In genomic region chr6:62283828-62284411, GRCh38 we compare ENCODE assay signal across 8 cellular contexts. TPM values are rescaled to one million over a fixed set of nuclear protein-coding genes. Genes with fewer than 3 reads are reported as not detected.
DNase-seq lines count a peak whose midpoint lies in the region; ATAC-seq, FAIRE-seq and TF ChIP-seq lines count a peak whose summit lies in the region.

No MANE protein-coding gene starts in this region.

- H3K27me3 ChIP-seq in Karpas-422 (ENCODE audit: low read length) (no peaks in the 10 kb centered on the region), adrenal gland (no peaks in the 10 kb centered on the region), right lobe of liver (no peaks in the 10 kb centered on the region)

- peak; percentile 31 to 44 (median 34) for ATAC-seq in right lobe of liver
- ATAC-seq in HG02759 (IDR thresholded peaks at IDR 0.05; ENCODE audit: unreplicated experiment), result no peak
- no peak for ATAC-seq in GM19452 (IDR thresholded peaks at IDR 0.05; ENCODE audit: unreplicated experiment)
- ATAC-seq in HG03378 (IDR thresholded peaks at IDR 0.05; ENCODE audit: unreplicated experiment), result no peak

- peak overlapping the region; percentile 98 for H3K4me3 ChIP-seq in Karpas-422 (ENCODE audit: low read length)
- no peak overlapping the region for H3K4me3 ChIP-seq in adrenal gland
- no peak overlapping the region for H3K4me3 ChIP-seq in right lobe of liver

- peaks cover 70% of the 10 kb centered on the region for H3K79me2 ChIP-seq in Karpas-422 (ENCODE audit: low read length)

- H3K36me3 ChIP-seq in Karpas-422 (ENCODE audit: insufficient read depth, low read length) (peaks cover 32% of the 10 kb centered on the region), adrenal gland (replicated peaks in 1 of 2) (no peaks in the 10 kb centered on the region), right lobe of liver (no peaks in the 10 kb centered on the region)

- H3K9me3 ChIP-seq in Karpas-422 (ENCODE audit: low read length), result no peaks in the 10 kb centered on the region
- H3K9me3 ChIP-seq in adrenal gland (replicated peaks in 1 of 3), result no peaks in the 10 kb centered on the region
- H3K9me3 ChIP-seq in right lobe of liver, result no peaks in the 10 kb centered on the region

- TF ChIP-seq POLR2A in adrenal gland (IDR thresholded peaks at IDR 0.05) (no peak), right lobe of liver (IDR thresholded peaks at IDR 0.05) (no peak)

- 41 to 52% (median 46%) methylated on average over 2 of the region's 2 CpGs for WGBS in adrenal gland, 4 donors
- WGBS in right lobe of liver (ENCODE audit: insufficient coverage, low coverage, low lambda C conversion rate, missing lambda C conversion rate), result 38% methylated on average over 2 of the region's 2 CpGs

- no peaks in the 10 kb centered on the region for H3K9me2 ChIP-seq in Karpas-422 (replicated peaks; ENCODE audit: insufficient read depth, low read length)

- DNase-seq in D721Med (ENCODE audit: insufficient read length, low spot score), result no peak
- DNase-seq in Karpas-422, result peak; percentile 88
- DNase-seq in adrenal gland, result peak in 6 of 7 donors; percentile 15 to 57 (median 36)
- no peak for DNase-seq in right lobe of liver
- DNase-seq in NCI-H226, result no peak

- H3K4me1 ChIP-seq in Karpas-422 (ENCODE audit: low read length), result peaks cover 26% of the 10 kb centered on the region
- no peaks in the 10 kb centered on the region for H3K4me1 ChIP-seq in adrenal gland (replicated peaks in 1 of 2)
- H3K4me1 ChIP-seq in right lobe of liver, result no peaks in the 10 kb centered on the region

- H3K27ac ChIP-seq in Karpas-422 (ENCODE audit: low read length) (no peak overlapping the region), adrenal gland (no peak overlapping the region), right lobe of liver (no peak overlapping the region)

- peak; percentile 59 for TF ChIP-seq CTCF in D721Med (IDR thresholded peaks at IDR 0.05; ENCODE audit: insufficient read depth, missing control alignments)
- peak; percentile 49 to 67 (median 55) for TF ChIP-seq CTCF in adrenal gland (IDR thresholded peaks at IDR 0.05)
- TF ChIP-seq CTCF in right lobe of liver (IDR thresholded peaks at IDR 0.05), result peak; percentile 52 to 66 (median 56)

- H4K20me1 ChIP-seq in Karpas-422 (ENCODE audit: insufficient read depth, low read depth, low read length), result peaks cover 4% of the 10 kb centered on the region; the same call in 1 of the 2 replicates

- peak overlapping the region; percentile 84 for H3K4me2 ChIP-seq in Karpas-422 (ENCODE audit: low read depth, low read length, poor library complexity, severe bottlenecking)

- H3K9ac ChIP-seq in Karpas-422 (ENCODE audit: low read length), result peak overlapping the region; percentile 93

- H2AFZ ChIP-seq in Karpas-422 (ENCODE audit: low read length), result no peak overlapping the region

- no peak for FAIRE-seq in D721Med (lab: Jason Lieb, UNC)

- intact Hi-C loops in adrenal gland (cut with DNase I), result loop anchor here in 1 of 2 donors (10.0 kb wide), 1 partner anchor 479 kb away; no protein-coding TSS in a partner anchor
- intact Hi-C loops in right lobe of liver (cut with DNase I), result no loop called here

RNA-seq across cellular contexts. Expression of gene KHDRBS2, which starts 2.1 kb away (rescaled TPM):
- 40.1 and 41.8 TPM in 2 replicates for total RNA-seq in Karpas-422 (2014; rRNA removed; shearing (Covaris generic); ENCODE audit: low replicate concordance)
- total RNA-seq in adrenal gland (1 to 10 TPM in 7 of 8 donors, under 1 TPM in 1; 0.42 to 4.7 (median 3.0) TPM), right lobe of liver (under 1 TPM in 1 of 6 experiments, not detected in 5; 0.43 TPM)
- polyA plus RNA-seq in adrenal gland, result 1 to 10 TPM in 1 of 3 donors, under 1 TPM in 2; 0.64 to 1.0 (median 0.81) TPM

Comparison
In these comparisons a context has a peak if more than half of its experiments do, and no peak if none do; other contexts are left out.
1. DNase-seq: peak in Karpas-422 (single experiment) and adrenal gland (6 of 7); none in D721Med (single experiment), right lobe of liver (0 of 3) and NCI-H226 (single experiment).
2. ATAC-seq: peak in right lobe of liver (4 of 4); none in HG02759 (single experiment), GM19452 (single experiment) and HG03378 (single experiment).
3. Peak in every context shown above with its lines, with median percentiles within 50 percentile points of each other: CTCF ChIP-seq.